Comparison of ENCODE assay signal across 8 cellular contexts in the genomic region with DNA sequence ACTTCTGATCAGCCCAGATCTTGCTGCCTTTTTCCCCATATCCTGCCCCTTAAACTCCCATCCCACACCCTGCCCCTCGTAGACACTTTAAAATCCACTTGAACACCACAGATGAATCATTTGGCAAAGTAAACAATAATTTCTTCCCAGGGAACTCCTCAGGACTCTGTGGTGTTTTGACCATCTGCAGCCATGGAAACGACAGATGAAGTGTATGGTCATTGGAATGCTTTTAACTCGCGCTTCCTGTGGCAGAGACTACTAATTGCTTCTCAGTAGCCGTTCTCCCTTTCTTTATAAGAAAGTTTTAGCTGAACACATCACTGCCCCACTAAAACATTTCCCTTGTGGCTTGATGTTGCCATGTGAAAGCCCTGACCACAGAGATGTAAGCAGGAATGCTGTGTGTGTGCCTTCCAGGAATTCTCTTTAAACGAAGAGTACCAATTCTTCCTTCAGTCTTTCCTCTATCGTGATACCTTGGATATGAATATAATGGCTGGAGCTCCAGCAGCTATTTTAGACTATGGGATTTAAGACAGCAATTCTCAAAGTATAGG.
A peak's percentile ranks its signal among the peaks of the same experiment; 100 is the strongest.
DNase-seq lines count a peak whose midpoint lies in the region; ATAC-seq and TF ChIP-seq lines count a peak whose summit lies in the region.

No MANE protein-coding gene starts in this region.

- no peak overlapping the region for H3K4me3 ChIP-seq in HCT116 (replicated peaks in 1 of 2; ENCODE audit: low read depth in 1 of 2, low read length in 2 of 2)
- peak overlapping the region in 1 of 2 experiments; percentile 36; a peak in 1 of 4 replicates for H3K4me3 ChIP-seq in SK-N-SH (ENCODE audit: low read depth in 2 of 2, low read length in 1 of 2)

- H3K4me2 ChIP-seq in HCT116 (ENCODE audit: low read length) (peak overlapping the region; percentile 37), SK-N-SH (peak overlapping the region; percentile 34)

- H3K9ac ChIP-seq in HCT116 (ENCODE audit: low read length) (no peak overlapping the region), SK-N-SH (peak overlapping the region; percentile 63; the same call in 1 of the 2 replicates)

- no peaks in the 10 kb centered on the region for H3K36me3 ChIP-seq in HCT116 (ENCODE audit: control insufficient read depth in 1 of 2, insufficient read depth in 2 of 2, low read length in 2 of 2)
- H3K36me3 ChIP-seq in SK-N-SH (replicated peaks in 1 of 2; ENCODE audit: control insufficient read depth in 1 of 2, insufficient read depth in 2 of 2, low read length in 1 of 2) = no peaks in the 10 kb centered on the region

- RAD21 ChIA-PET in HCT116 (lab: Charles Lee; ENCODE audit: low non-redundant PET in 1 of 2, low total read pairs in 2 of 2, uncharacterized antibody in 2 of 2, unreplicated experiment in 2 of 2) = no interaction called here

- H3K27ac ChIP-seq in HCT116 (ENCODE audit: low read depth, low read length) (no peak overlapping the region), SK-N-SH (ENCODE audit: low read depth in 2 of 2, low read length in 1 of 2) (peak overlapping the region; percentile 28 to 92; a peak in 3 of 4 replicates)

- H3K9me3 ChIP-seq in HCT116 (ENCODE audit: control insufficient read depth in 1 of 2, insufficient read depth in 1 of 2, low read depth in 1 of 2, low read length in 2 of 2) = no peaks in the 10 kb centered on the region
- H3K9me3 ChIP-seq in SK-N-SH = no peaks in the 10 kb centered on the region; the same call in 1 of the 2 replicates

- POLR2A ChIA-PET in HCT116 (lab: Charles Lee) = no interaction called here
- POLR2A ChIA-PET in SK-N-SH (lab: Yijun Ruan, JAX) = no interaction called here

- ATAC-seq in HCT116 (peak; percentile 67; the same call in 1 of the 2 replicates), Right ventricle myocardium superior (ENCODE audit: poor library complexity) (peak; percentile 89), sciatic nerve (peak; percentile 82), GM18868 (IDR thresholded peaks at IDR 0.05; ENCODE audit: unreplicated experiment) (no peak)

- peak; percentile 23 for DNase-seq in HCT116 (ENCODE audit: low read depth, low spot score)
- DNase-seq in SK-N-SH = no peak
- no peak for DNase-seq in Right ventricle myocardium superior
- no peak for DNase-seq in sciatic nerve (ENCODE audit: low spot score)
- DNase-seq in KG1 (lab: John Stamatoyannopoulos, UW) = no peak
- DNase-seq in activated gamma-delta T cell treated with Interleukin-2 at 50 U/mL for 16 hours = no peak
- no peak for DNase-seq in ureter (ENCODE audit: low spot score)

- H2AFZ ChIP-seq in HCT116 (ENCODE audit: low read depth, low read length, poor library complexity, severe bottlenecking) = no peak overlapping the region
- H2AFZ ChIP-seq in SK-N-SH (ENCODE audit: low read depth) = peak overlapping the region; percentile 79; the same call in 1 of the 2 replicates

- TF ChIP-seq CTCF in HCT116 (IDR thresholded peaks at IDR 0.05 in 2 of 3, conservative IDR thresholded peaks at IDR 0.05 in 1 of 3; ENCODE audit: borderline replicate concordance in 1 of 3, insufficient read depth in 1 of 3, low read depth in 2 of 3, low read length in 2 of 3) (no peak), SK-N-SH (IDR thresholded peaks at IDR 0.05) (no peak)

- intact Hi-C loops in HCT116 (cut with micrococcal nuclease) (no loop called here), Right ventricle myocardium superior (cut with DNase I) (no loop called here), sciatic nerve (cut with DNase I) (no loop called here)

- H3K27me3 ChIP-seq in HCT116 (ENCODE audit: insufficient read depth, low read length) (no peaks in the 10 kb centered on the region), SK-N-SH (ENCODE audit: insufficient read depth) (no peaks in the 10 kb centered on the region)

- TF ChIP-seq POLR2A in HCT116 (IDR thresholded peaks at IDR 0.05; ENCODE audit: borderline replicate concordance, extremely low read depth, insufficient read depth, insufficient read length) = no peak

- TF ChIP-seq EP300 in SK-N-SH (IDR thresholded peaks at IDR 0.05; ENCODE audit: borderline replicate concordance in 1 of 2, low read depth in 1 of 2, low read length in 1 of 2) = peak in 1 of 2 experiments; percentile 36; a peak in 1 of 4 replicates

- H3K79me2 ChIP-seq in HCT116 (ENCODE audit: insufficient read depth, low read length) (no peaks in the 10 kb centered on the region), SK-N-SH (ENCODE audit: insufficient read depth) (no peaks in the 10 kb centered on the region)

- CTCF ChIA-PET in HCT116 (lab: Charles Lee) (no interaction called here), SK-N-SH (lab: Yijun Ruan, JAX) (no interaction called here)

- 16% methylated on average over 7 of the region's 7 CpGs for WGBS in SK-N-SH (ENCODE audit: low lambda C conversion rate)

- H4K20me1 ChIP-seq in HCT116 (ENCODE audit: insufficient read depth) (no peaks in the 10 kb centered on the region), SK-N-SH (ENCODE audit: insufficient read depth) (no peaks in the 10 kb centered on the region)

- BruUV-seq in HCT116 (replicated peaks; lab: Mats Ljungman, UMichigan) = no TSS peak

- TF ChIP-seq RAD21 in HCT116 (IDR thresholded peaks at IDR 0.05; ENCODE audit: low read depth) (no peak), SK-N-SH (IDR thresholded peaks at IDR 0.05; ENCODE audit: low read length) (no peak)

- H3K4me1 ChIP-seq in HCT116 (ENCODE audit: control insufficient read depth in 1 of 2, insufficient read depth in 2 of 2, low read length in 2 of 2) (peaks cover 6 to 10% of the 10 kb centered on the region in 2 experiments; a peak in 2 of 4 replicates), SK-N-SH (ENCODE audit: control insufficient read depth in 1 of 2, insufficient read depth in 2 of 2, low read depth in 1 of 2, low read length in 1 of 2) (peaks cover 0 to 11% of the 10 kb centered on the region in 2 experiments; a peak in 1 of 4 replicates)

- H3K9me2 ChIP-seq in HCT116 (ENCODE audit: insufficient read depth) (no peaks in the 10 kb centered on the region), SK-N-SH (no peaks in the 10 kb centered on the region)

- H3F3A ChIP-seq in SK-N-SH (replicated peaks; ENCODE audit: insufficient read depth) = peaks cover 6% of the 10 kb centered on the region

TF ChIP-seq in HCT116, 20 proteins besides CTCF, POLR2A, EP300 and RAD21:
- no peak for TF ChIP-seq YY1 (IDR thresholded peaks at IDR 0.05; ENCODE audit: extremely low read depth, insufficient replicate concordance, low read depth, low read length)
- TF ChIP-seq EZH2 (IDR thresholded peaks at IDR 0.05) = no peak
- no peak for TF ChIP-seq SRF (IDR thresholded peaks at IDR 0.05; ENCODE audit: low read depth)
TF ChIP-seq in HCT116: peak in this region for 0.

TF ChIP-seq in SK-N-SH, 30 proteins besides CTCF, POLR2A, EP300 and RAD21:
- TF ChIP-seq NFIC (IDR thresholded peaks at IDR 0.05; ENCODE audit: borderline replicate concordance) (peak; percentile 46; the same call in 1 of the 2 replicates), TAF1 (IDR thresholded peaks at IDR 0.05; ENCODE audit: borderline replicate concordance, low read depth, low read length) (0 out of 2 replicates have a peak, but pooled peaks have one; percentile 13), TEAD4 (IDR thresholded peaks at IDR 0.05; ENCODE audit: borderline replicate concordance, insufficient read depth) (0 out of 2 replicates have a peak, but pooled peaks have one; percentile 43), TCF12 (IDR thresholded peaks at IDR 0.05) (no peak; the same call in none of the 2 replicates), FOXJ3 (CRISPR knock-in tag; IDR thresholded peaks at IDR 0.05) (no peak), PBX3 (IDR thresholded peaks at IDR 0.05) (0 out of 2 replicates have a peak, but pooled peaks have one; percentile 8), FOSL2 (IDR thresholded peaks at IDR 0.05; ENCODE audit: borderline replicate concordance, low read depth) (peak; percentile 27; the same call in 1 of the 2 replicates)
- TF ChIP-seq, protein P1, sequence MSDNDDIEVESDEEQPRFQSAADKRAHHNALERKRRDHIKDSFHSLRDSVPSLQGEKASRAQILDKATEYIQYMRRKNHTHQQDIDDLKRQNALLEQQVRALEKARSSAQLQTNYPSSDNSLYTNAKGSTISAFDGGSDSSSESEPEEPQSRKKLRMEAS (IDR thresholded peaks at IDR 0.05; ENCODE audit: low read depth) = peak; percentile 40; the same call in 1 of the 2 replicates
